ENCODE assay signal across 14 cellular contexts in the genomic region with DNA sequence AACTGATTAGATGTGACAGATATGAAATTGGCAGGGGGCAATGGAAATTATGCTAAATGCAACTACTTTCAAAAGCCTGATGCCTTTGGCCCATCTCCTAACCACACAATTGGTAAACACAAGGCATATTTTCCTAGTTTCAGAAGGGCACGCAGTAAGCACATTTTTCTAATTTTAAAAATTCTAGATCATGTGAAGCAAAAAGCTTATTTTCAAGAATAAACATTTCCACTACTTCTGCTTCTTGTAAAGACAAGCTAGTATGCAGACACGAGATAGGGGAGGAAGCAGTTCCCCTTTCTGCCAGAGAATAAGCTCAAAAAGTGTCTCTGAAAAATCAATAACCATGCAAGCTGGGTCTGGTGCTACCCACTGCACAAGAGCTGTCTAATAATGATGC.
DNase-seq lines count a peak whose midpoint lies in the region; ATAC-seq and TF ChIP-seq lines count a peak whose summit lies in the region.
"Had no signal": no experiment of that assay in that cellular context is flagged by ENCODE, and none has a peak within 500 bp of the region (broad histone marks: within the 10 kb centered on the region; RNA-seq: fewer than 3 reads in every experiment).

No MANE protein-coding gene starts in this region.

- 53% methylated on average over 2 of the region's 2 CpGs for WGBS in mammary epithelial cell (ENCODE audit: low coverage, missing lambda C conversion rate)

- H3K27ac Mint-ChIP-seq in Caco-2 (ENCODE audit: unreplicated experiment), result no peak overlapping the region
- H3K27ac Mint-ChIP-seq: activated naive CD4-positive, alpha-beta T cell treated with anti-CD3 and anti-CD28 coated beads, Interleukin-2, amount 50 U/mL, for 24 hours had no signal

- H3K9me3 Mint-ChIP-seq in Caco-2 (ENCODE audit: unreplicated experiment), result no peaks in the 10 kb centered on the region
- H3K9me3 Mint-ChIP-seq: activated naive CD4-positive, alpha-beta T cell treated with anti-CD3 and anti-CD28 coated beads, Interleukin-2, amount 50 U/mL, for 24 hours had no signal

- H3K4me3 ChIP-seq in right atrium auricular region, result no peak overlapping the region
- no peak overlapping the region for H3K4me3 ChIP-seq in fibroblast of lung (replicated peaks in 1 of 4; ENCODE audit: control extremely low read depth in 1 of 4, insufficient read depth in 1 of 4, low read depth in 3 of 4, low read length in 4 of 4)
- H3K4me3 ChIP-seq in vagina, result no peak overlapping the region
- H3K4me3 ChIP-seq in mammary epithelial cell (replicated peaks in 1 of 3; ENCODE audit: insufficient read depth in 1 of 3, low read depth in 2 of 3, low read length in 3 of 3), result no peak overlapping the region
- no peak overlapping the region for H3K4me3 ChIP-seq in Caco-2 (ENCODE audit: low read depth, low read length)
- H3K4me3 ChIP-seq: dorsolateral prefrontal cortex had no signal

- H3K36me3 Mint-ChIP-seq in Caco-2 (ENCODE audit: insufficient read depth, unreplicated experiment), result peaks cover under 1% of the 10 kb centered on the region

- in situ Hi-C loops in mammary epithelial cell (cut with MboI; ENCODE audit: low sequenced_read_pairs in 2 of 2), result loop anchor here (10.0 to 25.0 kb wide), 4 partner anchors 295 to 555 kb away; no protein-coding TSS in a partner anchor

- H3K79me2 ChIP-seq in fibroblast of lung (ENCODE audit: control insufficient read depth, insufficient read depth, low read length) (no peaks in the 10 kb centered on the region), mammary epithelial cell (ENCODE audit: insufficient read depth, low read length) (no peaks in the 10 kb centered on the region)

- no peak overlapping the region for H3K4me3 Mint-ChIP-seq in Caco-2 (ENCODE audit: unreplicated experiment)
- H3K4me3 Mint-ChIP-seq: activated naive CD4-positive, alpha-beta T cell treated with anti-CD3 and anti-CD28 coated beads, Interleukin-2, amount 50 U/mL, for 24 hours had no signal

- no peak for DNase-seq in left ventricle myocardium superior
- no peak for DNase-seq in right atrium auricular region (ENCODE audit: low spot score)
- peak; percentile 37 to 91 for DNase-seq in NOMO-1 (lab: John Stamatoyannopoulos, UW; ENCODE audit: unreplicated experiment in 2 of 2)
- peak in 1 of 2 donors; percentile 36 for DNase-seq in fibroblast of lung (ENCODE audit: low read depth in 2 of 2)
- no peak for DNase-seq in vagina (ENCODE audit: extremely low spot score in 2 of 2)
- no peak for DNase-seq in mammary epithelial cell
- DNase-seq in Caco-2, result no peak
- no peak for DNase-seq in GM19240 (ENCODE audit: insufficient read length, low spot score)
- DNase-seq: dorsolateral prefrontal cortex, midbrain, NCI-H1092 treated with DMSO at 0.1 percent for 48 hours, NCI-H748 treated with DMSO at 0.1 percent for 48 hours had no signal

- POLR2A ChIA-PET in Caco-2 (lab: Charles Lee), result no interaction called here

- ATAC-seq in left ventricle myocardium superior, result peak; percentile 9
- ATAC-seq: HCT116 had no signal

- peaks cover 20% of the 10 kb centered on the region for H3K36me3 ChIP-seq in right atrium auricular region
- no peaks in the 10 kb centered on the region for H3K36me3 ChIP-seq in fibroblast of lung (ENCODE audit: control insufficient read depth, insufficient read depth, low read length)
- H3K36me3 ChIP-seq in vagina, result peaks cover 0 to 19% of the 10 kb centered on the region in 2 donors
- H3K36me3 ChIP-seq in mammary epithelial cell (ENCODE audit: insufficient read depth, low read length), result no peaks in the 10 kb centered on the region
- H3K36me3 ChIP-seq in Caco-2 (ENCODE audit: control insufficient read depth, insufficient read depth, low read length), result peaks cover 2% of the 10 kb centered on the region; the same call in 1 of the 2 replicates

- H4K20me1 ChIP-seq in fibroblast of lung (ENCODE audit: control insufficient read depth, extremely low read depth, insufficient read depth, low read length), result no peaks in the 10 kb centered on the region
- H4K20me1 ChIP-seq in mammary epithelial cell (ENCODE audit: insufficient read depth, low read length), result no peaks in the 10 kb centered on the region

- no peaks in the 10 kb centered on the region for H3K27me3 Mint-ChIP-seq in Caco-2 (ENCODE audit: insufficient read depth, unreplicated experiment)
- H3K27me3 Mint-ChIP-seq: activated naive CD4-positive, alpha-beta T cell treated with anti-CD3 and anti-CD28 coated beads, Interleukin-2, amount 50 U/mL, for 24 hours had no signal

- TF ChIP-seq CTCF in right atrium auricular region (IDR thresholded peaks at IDR 0.05) (no peak), fibroblast of lung (conservative IDR thresholded peaks at IDR 0.05 in 1 of 2, IDR thresholded peaks at IDR 0.05 in 1 of 2; ENCODE audit: low read depth in 1 of 2, low read length in 2 of 2) (no peak), vagina (IDR thresholded peaks at IDR 0.05) (no peak), mammary epithelial cell (conservative IDR thresholded peaks at IDR 0.05 in 1 of 2, IDR thresholded peaks at IDR 0.05 in 1 of 2; ENCODE audit: extremely low read depth in 1 of 2, insufficient read depth in 1 of 2, low read depth in 1 of 2, low read length in 2 of 2) (no peak), Caco-2 (IDR thresholded peaks at IDR 0.05; ENCODE audit: insufficient read depth in 1 of 2, low read depth in 1 of 2, low read length in 1 of 2, severe bottlenecking in 1 of 2, unreplicated experiment in 1 of 2) (no peak)

- peak overlapping the region; percentile 18 for H3K4me2 ChIP-seq in fibroblast of lung (ENCODE audit: extremely low read depth, insufficient read depth, low read length)
- no peak overlapping the region for H3K4me2 ChIP-seq in mammary epithelial cell (ENCODE audit: insufficient read depth, low read depth, low read length)

- H2AFZ ChIP-seq in fibroblast of lung (ENCODE audit: low read length) (no peak overlapping the region), mammary epithelial cell (ENCODE audit: low read depth, low read length) (no peak overlapping the region)

- CTCF ChIA-PET in mammary epithelial cell (lab: Charles Lee; ENCODE audit: low non-redundant PET) (no interaction called here), Caco-2 (lab: Charles Lee) (no interaction called here)

- H3K4me1 ChIP-seq in right atrium auricular region (peaks cover 0 to 23% of the 10 kb centered on the region in 2 donors), fibroblast of lung (ENCODE audit: control insufficient read depth, extremely low read depth, insufficient read depth, low read length) (peaks cover 31% of the 10 kb centered on the region), vagina (peaks cover 86% of the 10 kb centered on the region), mammary epithelial cell (ENCODE audit: insufficient read depth, low read length) (peaks cover 21% of the 10 kb centered on the region), Caco-2 (0 out of 2 replicates have a peak, but pooled peaks cover 21% of the 10 kb centered on the region)

- no peak for TF ChIP-seq POLR2A in vagina (IDR thresholded peaks at IDR 0.05)

- H3K27ac ChIP-seq in right atrium auricular region (peak overlapping the region in 1 of 2 donors; percentile 1), fibroblast of lung (ENCODE audit: insufficient read depth, low read length) (no peak overlapping the region), vagina (peak overlapping the region; percentile 6), mammary epithelial cell (ENCODE audit: insufficient read depth, low read depth, low read length) (no peak overlapping the region)

- no peak overlapping the region for H3K9ac ChIP-seq in fibroblast of lung (ENCODE audit: insufficient read depth, low read length)
- no peak overlapping the region for H3K9ac ChIP-seq in mammary epithelial cell (ENCODE audit: insufficient read depth, low read length)

- H3K9me3 ChIP-seq in right atrium auricular region (no peaks in the 10 kb centered on the region), fibroblast of lung (ENCODE audit: control insufficient read depth, insufficient read depth, low read depth, low read length) (no peaks in the 10 kb centered on the region), vagina (no peaks in the 10 kb centered on the region), mammary epithelial cell (replicated peaks; ENCODE audit: insufficient read depth, low read length) (no peaks in the 10 kb centered on the region), Caco-2 (no peaks in the 10 kb centered on the region)

- H3K27me3 ChIP-seq in right atrium auricular region, result no peaks in the 10 kb centered on the region
- H3K27me3 ChIP-seq in fibroblast of lung (ENCODE audit: control insufficient read depth, insufficient read depth, low read length), result no peaks in the 10 kb centered on the region
- no peaks in the 10 kb centered on the region for H3K27me3 ChIP-seq in vagina
- no peaks in the 10 kb centered on the region for H3K27me3 ChIP-seq in mammary epithelial cell (ENCODE audit: insufficient read depth, low read length)
- H3K27me3 ChIP-seq in Caco-2 (replicated peaks; ENCODE audit: control insufficient read depth, insufficient read depth, low read length), result no peaks in the 10 kb centered on the region
- H3K27me3 ChIP-seq: dorsolateral prefrontal cortex had no signal

- peaks cover 27% of the 10 kb centered on the region for H3K4me1 Mint-ChIP-seq in Caco-2 (ENCODE audit: low read depth, unreplicated experiment)

- no TSS peak for BruUV-seq in mammary epithelial cell (replicated peaks; lab: Mats Ljungman, UMichigan)
- no TSS peak for BruUV-seq in Caco-2 (replicated peaks; lab: Mats Ljungman, UMichigan)

- intact Hi-C loops in left ventricle myocardium superior (cut with micrococcal nuclease) (loop anchor here (5.0 to 10.0 kb wide), 4 partner anchors 65 to 555 kb away; partner anchors contain the start of gene ABCA1), vagina (cut with DNase I) (loop anchor here (10.0 kb wide), 1 partner anchor 295 kb away; no protein-coding TSS in a partner anchor), mammary epithelial cell (cut with micrococcal nuclease) (loop anchor here (5.0 to 10.0 kb wide), 4 partner anchors 135 to 387 kb away; no protein-coding TSS in a partner anchor), Caco-2 (cut with micrococcal nuclease; ENCODE audit: unreplicated experiment) (loop anchor here (5.0 to 10.0 kb wide), 3 partner anchors 52 to 385 kb away; partner anchors contain the start of gene SLC44A1)

- dilution Hi-C loops in mammary epithelial cell (cut with HindIII; ENCODE audit: low sequenced_read_pairs), result no loop called here

Comparison
In these comparisons a context has a peak if more than half of its experiments do, and no peak if none do; other contexts are left out.
1. DNase-seq: peak in NOMO-1 (2 of 2); none in left ventricle myocardium superior (single experiment), right atrium auricular region (single experiment), vagina (0 of 2), mammary epithelial cell (single experiment), Caco-2 (0 of 2) and GM19240 (single experiment).